In the genomic region with DNA sequence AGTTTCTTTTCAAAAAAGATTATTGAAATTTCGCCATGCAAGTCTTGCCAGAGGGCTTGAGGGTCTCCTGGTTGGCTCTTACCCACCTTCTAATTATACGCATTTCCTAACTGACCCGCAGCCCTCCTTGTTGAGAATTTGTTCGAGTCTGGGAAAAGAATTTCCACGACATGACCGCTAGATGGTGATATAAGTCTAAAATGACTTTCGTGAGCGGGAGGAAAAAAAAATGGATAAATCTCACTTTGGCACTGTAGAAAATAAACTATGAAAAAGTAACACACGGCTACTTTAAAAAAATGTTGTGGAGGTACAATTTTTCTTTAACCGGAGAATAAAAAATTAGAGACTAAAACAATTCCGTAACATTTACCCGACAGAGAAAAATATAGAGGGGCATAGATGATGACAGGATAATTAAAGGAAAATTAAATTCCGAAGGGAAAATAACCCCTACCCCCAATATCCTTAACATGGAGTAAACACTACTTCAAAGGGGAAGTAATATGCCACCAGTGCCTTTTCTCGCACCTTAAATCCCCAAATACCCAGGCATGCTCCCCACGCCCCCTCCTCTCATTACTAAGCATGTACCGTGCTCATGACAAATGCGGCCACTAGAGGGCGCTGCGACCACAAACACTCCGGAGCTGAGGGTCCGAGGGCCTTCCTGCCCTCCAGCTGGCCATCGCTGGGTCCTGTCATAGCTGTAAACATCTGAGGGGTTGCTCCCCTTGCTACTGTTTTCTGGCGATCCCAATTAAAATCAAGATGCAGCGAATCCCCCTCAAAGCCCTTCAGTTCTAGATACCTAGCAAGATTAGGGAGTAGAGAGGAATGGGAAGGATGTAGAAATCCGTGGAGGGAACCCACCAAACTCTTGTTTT, we compare ENCODE assay signal across 8 cellular contexts.
DNase-seq lines count a peak whose midpoint lies in the region; ATAC-seq lines count a peak whose summit lies in the region.

No MANE protein-coding gene starts in this region.

- H3K9ac ChIP-seq in HUES64 (ENCODE audit: low read depth, low read length) (no peak overlapping the region), NT2/D1 (ENCODE audit: insufficient read length, low read depth) (peak overlapping the region; percentile 4)

- H3K27me3 ChIP-seq in HUES64 (ENCODE audit: insufficient read depth, low read length) (0 out of 2 replicates have a peak, but pooled peaks cover 3% of the 10 kb centered on the region), NT2/D1 (ENCODE audit: insufficient read depth, insufficient read length) (no peaks in the 10 kb centered on the region)

- ATAC-seq in GM19043 (IDR thresholded peaks at IDR 0.05; ENCODE audit: low read depth, unreplicated experiment), result peak; percentile 75

- H3K9me3 ChIP-seq in HUES64 (ENCODE audit: insufficient read depth, low read depth, low read length), result no peaks in the 10 kb centered on the region
- no peaks in the 10 kb centered on the region for H3K9me3 ChIP-seq in NT2/D1 (ENCODE audit: insufficient read depth, low read length)

- H3K4me3 ChIP-seq in HUES64 (ENCODE audit: low read length), result peak overlapping the region; percentile 58
- H3K4me3 ChIP-seq in NT2/D1 (ENCODE audit: insufficient read length, low read depth), result peak overlapping the region; percentile 22
- H3K4me3 ChIP-seq in skeletal muscle cell (ENCODE audit: low read depth, low read length), result peak overlapping the region; percentile 35

- DNase-seq in C1 segment of cervical spinal cord (lab: John Stamatoyannopoulos, UW) (peak in 12 of 14 donors; percentile 1 to 65 (median 26)), NT2/D1 (ENCODE audit: low read depth, low spot score) (peak; percentile 81), amniotic stem cell (lab: John Stamatoyannopoulos, UW) (peak; percentile 6), hepatic stellate cell (ENCODE audit: low spot score) (peak; percentile 66), skeletal muscle cell (ENCODE audit: low read depth) (peak; percentile 7), mesenteric fat pad (ENCODE audit: low spot score) (no peak)

- H3K4me1 ChIP-seq in HUES64 (ENCODE audit: insufficient read depth, low read length) (peaks cover 4% of the 10 kb centered on the region; the same call in 1 of the 2 replicates), NT2/D1 (ENCODE audit: insufficient read depth, insufficient read length) (no peaks in the 10 kb centered on the region)

- H3K27ac ChIP-seq in HUES64 (ENCODE audit: low read depth, low read length), result no peak overlapping the region

- H3K36me3 ChIP-seq in HUES64 (ENCODE audit: insufficient read depth, low read length), result no peaks in the 10 kb centered on the region
- no peaks in the 10 kb centered on the region for H3K36me3 ChIP-seq in NT2/D1 (ENCODE audit: insufficient read depth, insufficient read length, low read length)

- WGBS in HUES64, result 10% methylated on average over 21 of the region's 25 CpGs
